Comparison of ENCODE assay signal across 8 cellular contexts in the genomic region with DNA sequence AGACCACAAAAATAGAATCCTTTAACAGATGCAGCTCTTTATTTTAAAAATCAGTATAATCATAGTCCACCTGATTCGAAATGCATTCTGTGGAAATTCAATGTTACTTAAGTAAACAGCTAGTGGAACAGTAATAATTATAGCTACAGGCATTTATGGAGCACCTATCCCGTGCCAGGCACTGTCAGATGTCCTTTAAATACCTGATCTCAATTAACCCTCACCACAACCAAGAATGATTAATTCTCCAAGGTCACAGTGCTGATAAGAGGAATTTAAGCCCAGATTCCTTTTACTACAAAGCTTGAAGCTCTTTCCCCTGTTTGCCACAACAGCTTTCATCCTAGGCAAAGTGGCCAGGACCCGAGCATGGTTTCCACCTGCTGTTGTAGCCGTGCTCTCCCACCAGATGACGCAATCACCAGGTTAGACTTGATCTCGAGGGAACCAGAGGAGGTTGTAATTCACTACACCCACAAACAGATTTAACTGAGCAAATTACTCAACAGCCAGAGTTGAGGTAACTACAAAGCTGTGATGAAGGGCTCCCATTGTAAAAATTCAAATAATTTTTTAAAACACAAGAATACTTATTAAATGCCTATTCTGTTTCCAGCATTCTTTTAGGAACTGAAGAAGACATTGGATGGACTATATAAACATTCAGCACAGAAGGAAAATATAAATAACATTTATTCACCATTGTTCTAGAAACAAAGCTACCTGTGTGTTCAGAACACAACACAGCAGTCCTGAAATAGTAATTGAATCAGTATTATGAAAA. TPM values are rescaled to one million over a fixed set of nuclear protein-coding genes. Genes with fewer than 3 reads are reported as not detected.
DNase-seq lines count a peak whose midpoint lies in the region; ATAC-seq and TF ChIP-seq lines count a peak whose summit lies in the region.

No MANE protein-coding gene starts in this region.

- intact Hi-C loops in activated CD4-positive, alpha-beta memory T cell treated with anti-CD3 and anti-CD28 coated beads for 36 hours (cut with micrococcal nuclease): no loop called here

- no peaks in the 10 kb centered on the region for H3K27me3 ChIP-seq in foreskin keratinocyte

- DNase-seq in GM12865 (ENCODE audit: low read depth) (peak; percentile 54), NCI-H2107 treated with DMSO at 0.1 percent for 48 hours (lab: John Stamatoyannopoulos, UW; ENCODE audit: unreplicated experiment) (peak; percentile 84), foreskin keratinocyte (peak in 1 of 2 donors; percentile 45), midbrain (lab: John Stamatoyannopoulos, UW) (no peak), ureter (ENCODE audit: low spot score) (no peak)
- peak; percentile 61 for DNase-seq in activated CD4-positive, alpha-beta memory T cell treated with anti-CD3 and anti-CD28 coated beads for 36 hours
- DNase-seq in stimulated activated CD4-positive, alpha-beta T cell treated with anti-CD3 and anti-CD28 coated beads, Interleukin-15, amount 100 ng/mL, for 48 hours (ENCODE audit: low read depth in 2 of 2): peak; percentile 20 to 35

- H3K36me3 Mint-ChIP-seq in activated CD4-positive, alpha-beta memory T cell treated with anti-CD3 and anti-CD28 coated beads for 36 hours: peaks cover 2% of the 10 kb centered on the region

- no peaks in the 10 kb centered on the region for H3K9me3 Mint-ChIP-seq in activated CD4-positive, alpha-beta memory T cell treated with anti-CD3 and anti-CD28 coated beads for 36 hours

- no peak overlapping the region for H3K4me3 Mint-ChIP-seq in activated CD4-positive, alpha-beta memory T cell treated with anti-CD3 and anti-CD28 coated beads for 36 hours

- no peaks in the 10 kb centered on the region for H3K27me3 Mint-ChIP-seq in activated CD4-positive, alpha-beta memory T cell treated with anti-CD3 and anti-CD28 coated beads for 36 hours

- peak overlapping the region; percentile 4 for H3K27ac Mint-ChIP-seq in activated CD4-positive, alpha-beta memory T cell treated with anti-CD3 and anti-CD28 coated beads for 36 hours

- CTCF ChIA-PET in activated CD4-positive, alpha-beta memory T cell treated with anti-CD3 and anti-CD28 coated beads for 36 hours (lab: Charles Lee): interaction anchor here (0.7 to 3.9 kb wide), 13 partner anchors 9 to 870 kb away, joined by 3 to 36 read pairs (median 4); partner anchors contain the start of gene PRDM10

- peaks cover 5% of the 10 kb centered on the region for H3K4me1 Mint-ChIP-seq in activated CD4-positive, alpha-beta memory T cell treated with anti-CD3 and anti-CD28 coated beads for 36 hours (ENCODE audit: low read depth)

- H3K27ac ChIP-seq in foreskin keratinocyte: no peak overlapping the region

- H3K4me3 ChIP-seq in GM12865 (ENCODE audit: low read depth, low read length): no peak overlapping the region

- peaks cover 4% of the 10 kb centered on the region for H3K4me1 ChIP-seq in foreskin keratinocyte

- POLR2A ChIA-PET in activated CD4-positive, alpha-beta memory T cell treated with anti-CD3 and anti-CD28 coated beads for 36 hours (lab: Charles Lee): interaction anchor here (1.1 to 1.2 kb wide), 2 partner anchors 9 to 11 kb away, joined by 3 to 6 read pairs; no protein-coding TSS in a partner anchor

- ATAC-seq in HG02870 (IDR thresholded peaks at IDR 0.05; ENCODE audit: unreplicated experiment) (peak; percentile 58), foreskin keratinocyte (peak; percentile 86)

- TF ChIP-seq CTCF in GM12865 (IDR thresholded peaks at IDR 0.05; ENCODE audit: insufficient read depth, low read depth, low read length, missing control alignments): peak; percentile 55
- peak; percentile 72 for TF ChIP-seq CTCF in foreskin keratinocyte (conservative IDR thresholded peaks at IDR 0.05)

RNA-seq across cellular contexts. Expression of gene PRDM10, which starts 10.3 kb away (rescaled TPM):
- total RNA-seq in activated CD4-positive, alpha-beta memory T cell treated with anti-CD3 and anti-CD28 coated beads for 36 hours: 10 to 100 TPM; 15.8 to 16.2 TPM
- 6.1 and 6.5 TPM in 2 replicates for total RNA-seq in foreskin keratinocyte
- polyA plus RNA-seq in foreskin keratinocyte: 1.2 and 1.5 TPM in 2 replicates
- 10.3 TPM for total RNA-seq in ureter

Comparison
In these comparisons a context has a peak if more than half of its experiments do, and no peak if none do; other contexts are left out.
1. DNase-seq: peak in GM12865 (single experiment), NCI-H2107 treated with DMSO at 0.1 percent for 48 hours (single experiment), activated CD4-positive, alpha-beta memory T cell treated with anti-CD3 and anti-CD28 coated beads for 36 hours (single experiment) and stimulated activated CD4-positive, alpha-beta T cell treated with anti-CD3 and anti-CD28 coated beads, Interleukin-15, amount 100 ng/mL, for 48 hours (2 of 2); none in midbrain (single experiment) and ureter (single experiment).